ENCODE assay signal across 1 cellular context in genomic region chr1:228865613-228866320, GRCh38.
TF ChIP-seq lines count a peak whose summit lies in the region.

No MANE protein-coding gene starts in this region.

TF ChIP-seq in GM23338, 12 proteins besides CTCF, POLR2A, EP300 and RAD21 (continued from another document):
- no peak for TF ChIP-seq ZNF462 (CRISPR knock-in tag; IDR thresholded peaks at IDR 0.05)
- no peak for TF ChIP-seq ZNF114 (CRISPR knock-in tag; IDR thresholded peaks at IDR 0.05)
- no peak for TF ChIP-seq JUNB (IDR thresholded peaks at IDR 0.05; ENCODE audit: unreplicated experiment)
